ENCODE assay signal across 8 cellular contexts in the genomic region with DNA sequence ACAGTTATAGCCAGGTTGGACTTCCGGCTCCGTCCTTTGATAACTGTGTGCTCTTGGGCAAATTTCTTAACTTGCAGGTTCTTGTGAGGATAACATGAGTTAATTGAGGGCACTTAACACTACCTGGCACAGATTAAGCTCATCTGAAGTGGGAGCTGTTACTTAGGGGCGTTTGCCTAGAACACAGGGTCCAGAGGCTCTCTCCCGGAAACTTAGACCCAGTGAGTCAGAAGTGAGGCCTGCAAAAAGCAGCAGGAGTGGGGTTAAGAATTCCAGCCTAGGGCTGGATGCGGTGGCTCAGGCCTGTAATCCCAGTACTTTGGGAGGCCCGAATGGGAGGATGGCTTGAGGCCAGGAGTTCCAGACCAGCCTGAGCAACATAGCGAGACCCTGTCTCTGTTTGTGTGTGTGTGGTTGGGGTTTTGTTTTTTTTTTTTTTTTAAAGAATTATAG. TPM values are rescaled to one million over a fixed set of nuclear protein-coding genes. Genes with fewer than 3 reads are reported as not detected.
A peak's percentile ranks its signal among the peaks of the same experiment; 100 is the strongest.
DNase-seq lines count a peak whose midpoint lies in the region; ATAC-seq, FAIRE-seq and TF ChIP-seq lines count a peak whose summit lies in the region.

No MANE protein-coding gene starts in this region.

- H3K9me3 ChIP-seq in A673 (ENCODE audit: low read depth, low read length, poor library complexity, severe bottlenecking), result no peaks in the 10 kb centered on the region
- H3K9me3 ChIP-seq in muscle layer of colon (ENCODE audit: low read length), result no peaks in the 10 kb centered on the region

- peak overlapping the region; percentile 92 to 98 (median 94) for H3K4me3 Mint-ChIP-seq in IgD-negative memory B cell
- peak overlapping the region; percentile 97 for H3K4me3 Mint-ChIP-seq in central memory CD8-positive, alpha-beta T cell

- H3K27me3 Mint-ChIP-seq in IgD-negative memory B cell, result no peaks in the 10 kb centered on the region
- no peaks in the 10 kb centered on the region for H3K27me3 Mint-ChIP-seq in central memory CD8-positive, alpha-beta T cell

- POLR2A ChIA-PET in A673 (lab: Charles Lee; ENCODE audit: low non-redundant PET), result interaction anchor here (0.6 kb wide), 1 partner anchor 118 kb away, joined by 7 read pairs; no protein-coding TSS in a partner anchor

- no peak for ATAC-seq in central memory CD8-positive, alpha-beta T cell (replicated peaks; ENCODE audit: extremely low read depth, poor library complexity, severe bottlenecking)
- no peak for ATAC-seq in HG02970 (IDR thresholded peaks at IDR 0.05; ENCODE audit: low FRiP score, unreplicated experiment)
- ATAC-seq in GM21367 (IDR thresholded peaks at IDR 0.05; ENCODE audit: unreplicated experiment), result no peak

- H3K27me3 ChIP-seq in A673 (replicated peaks; ENCODE audit: insufficient read depth, low read depth, low read length, poor library complexity) (no peaks in the 10 kb centered on the region), muscle layer of colon (ENCODE audit: control insufficient read depth in 1 of 2, insufficient read depth in 2 of 2, low read length in 2 of 2) (no peaks in the 10 kb centered on the region)

- H3K27ac ChIP-seq in A673 (ENCODE audit: low read depth, low read length, poor library complexity, severe bottlenecking) (peak overlapping the region; percentile 21), muscle layer of colon (ENCODE audit: low read depth, low read length) (peak overlapping the region; percentile 99)

- BruUV-seq in A673 (replicated peaks; lab: Mats Ljungman, UMichigan), result no TSS peak

- H3K4me3 ChIP-seq in A673 (ENCODE audit: low read depth, low read length, poor library complexity, severe bottlenecking), result no peak overlapping the region
- H3K4me3 ChIP-seq in muscle layer of colon (ENCODE audit: low read depth in 1 of 2, low read length in 2 of 2), result peak overlapping the region; percentile 92 to 96

- intact Hi-C loops in A673 (cut with micrococcal nuclease; ENCODE audit: unreplicated experiment), result no loop called here

- no peak for DNase-seq in A673 (ENCODE audit: low spot score)
- DNase-seq in central memory CD8-positive, alpha-beta T cell (ENCODE audit: low spot score in 2 of 2), result no peak
- no peak for DNase-seq in DMS53 treated with DMSO at 0.1 percent for 48 hours (lab: John Stamatoyannopoulos, UW; ENCODE audit: unreplicated experiment)
- DNase-seq in urothelium cell line (ENCODE audit: low spot score), result no peak

- FAIRE-seq in urothelium cell line (lab: Jason Lieb, UNC), result no peak

- H3K4me1 Mint-ChIP-seq in IgD-negative memory B cell, result peaks cover 34 to 38% (median 35%) of the 10 kb centered on the region in 3 donors
- peaks cover 56% of the 10 kb centered on the region for H3K4me1 Mint-ChIP-seq in central memory CD8-positive, alpha-beta T cell

- H3K9ac ChIP-seq in muscle layer of colon (ENCODE audit: low read length), result peak overlapping the region; percentile 94

- TF ChIP-seq CTCF in A673 (conservative IDR thresholded peaks at IDR 0.05; ENCODE audit: low read depth, low read length), result no peak

- CTCF ChIA-PET in A673 (lab: Charles Lee), result interaction anchor here (1.4 kb wide), 1 partner anchor 27 kb away, joined by 4 read pairs; no protein-coding TSS in a partner anchor

- H3K4me1 ChIP-seq in A673 (ENCODE audit: insufficient read depth, low read length, poor library complexity, severe bottlenecking), result peaks cover 47% of the 10 kb centered on the region
- H3K4me1 ChIP-seq in muscle layer of colon (ENCODE audit: insufficient read depth, low read length), result peaks cover 69% of the 10 kb centered on the region

- no peaks in the 10 kb centered on the region for H3K9me3 Mint-ChIP-seq in IgD-negative memory B cell
- H3K9me3 Mint-ChIP-seq in central memory CD8-positive, alpha-beta T cell, result no peaks in the 10 kb centered on the region

- peaks cover 5% of the 10 kb centered on the region for H3K36me3 Mint-ChIP-seq in IgD-negative memory B cell
- H3K36me3 Mint-ChIP-seq in central memory CD8-positive, alpha-beta T cell (ENCODE audit: insufficient read depth), result peaks cover 20% of the 10 kb centered on the region

- peaks cover 22% of the 10 kb centered on the region for H3K36me3 ChIP-seq in A673 (ENCODE audit: insufficient read depth, low read length, poor library complexity, severe bottlenecking)
- H3K36me3 ChIP-seq in muscle layer of colon (ENCODE audit: insufficient read depth, low read length), result peaks cover 19% of the 10 kb centered on the region

- peak overlapping the region; percentile 88 to 97 (median 93) for H3K27ac Mint-ChIP-seq in IgD-negative memory B cell
- H3K27ac Mint-ChIP-seq in central memory CD8-positive, alpha-beta T cell (ENCODE audit: low read depth), result peak overlapping the region; percentile 89

RNA-seq across cellular contexts. Expression of gene MVP, which starts 1.4 kb away (rescaled TPM):
- total RNA-seq in A673 (2021), result 5.6 and 7.1 TPM in 2 replicates
- polyA plus RNA-seq in IgD-negative memory B cell, result 90.3 TPM

RNA-seq across cellular contexts. Expression of gene PAGR1, which starts 5.7 kb away (rescaled TPM):
- 47.4 and 50.0 TPM in 2 replicates for total RNA-seq in A673 (2021)
- 59.6 TPM for polyA plus RNA-seq in IgD-negative memory B cell

RNA-seq across cellular contexts. Expression of gene PRRT2, which starts 9.7 kb away (rescaled TPM):
- total RNA-seq in A673 (2021), result 9.0 TPM in 2 replicates
- polyA plus RNA-seq in IgD-negative memory B cell, result not detected

RNA-seq across cellular contexts. Expression of gene MAZ, which starts 15.4 kb away (rescaled TPM):
- total RNA-seq in A673 (2021), result 457 and 516 TPM in 2 replicates
- 22.9 TPM for polyA plus RNA-seq in IgD-negative memory B cell

RNA-seq across cellular contexts. Expression of gene KIF22, which starts 31.1 kb away (rescaled TPM):
- total RNA-seq in A673 (2021), result 171 and 186 TPM in 2 replicates
- polyA plus RNA-seq in IgD-negative memory B cell, result 34.7 TPM
